In the genomic region with DNA sequence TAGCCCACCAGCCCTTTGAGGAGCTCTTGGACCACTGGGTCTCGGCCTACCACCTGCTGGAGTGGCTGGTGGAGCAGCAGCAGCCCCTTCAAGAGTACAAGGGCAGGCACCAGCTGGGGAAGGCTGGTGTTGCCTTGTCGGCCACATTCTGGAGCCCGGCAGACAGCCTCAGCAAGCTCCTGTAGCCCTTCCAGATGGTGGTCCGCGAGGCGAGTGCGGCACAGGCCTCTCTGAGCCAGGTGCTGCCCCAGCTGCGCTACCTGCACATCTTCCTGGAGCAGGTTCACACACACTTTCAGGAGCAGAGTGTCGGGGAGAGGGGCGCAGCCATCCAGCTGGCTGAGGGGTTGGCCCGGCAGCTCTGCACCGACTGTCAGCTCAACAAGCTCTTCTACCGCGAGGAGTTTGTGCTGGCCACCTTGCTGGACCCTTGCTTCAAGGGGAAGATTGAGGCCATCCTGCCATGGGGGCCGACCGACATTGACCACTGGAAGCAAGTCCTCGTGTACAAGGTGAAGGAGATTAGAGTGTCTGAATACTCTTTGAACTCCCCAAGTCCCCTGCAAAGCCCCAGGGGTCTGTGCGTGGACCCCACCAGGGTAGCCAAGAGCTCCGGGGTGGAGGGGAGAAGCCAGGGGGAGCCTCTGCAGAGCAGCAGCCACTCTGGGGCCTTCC, we compare ENCODE assay signal across 16 cellular contexts. TPM values are rescaled to one million over a fixed set of nuclear protein-coding genes. Genes with fewer than 3 reads are reported as not detected.
"Had no signal": no experiment of that assay in that cellular context is flagged by ENCODE, and none has a peak within 500 bp of the region (broad histone marks: within the 10 kb centered on the region; RNA-seq: fewer than 3 reads in every experiment).

No MANE protein-coding gene starts in this region.

- ATAC-seq: activated T-helper 17 cell treated with anti-CD3 and anti-CD28 coated beads, Interleukin-2, amount 50 U/mL, for 72 hours; natural killer cell; stimulated activated naive CD8-positive, alpha-beta T cell treated with anti-CD3 and anti-CD28 coated beads, Interleukin-15, Interleukin-2, amounts not matched to agents 100 U/mL and 50 U/mL, for 24 hours had no signal

- H3K4me3 ChIP-seq: coronary artery, esophagus muscularis mucosa, left ventricle myocardium inferior, mucosa of descending colon had no signal

- H3K9me3 ChIP-seq: esophagus muscularis mucosa, left ventricle myocardium inferior, mucosa of descending colon had no signal

- H3K27me3 ChIP-seq: brain microvascular endothelial cell, esophagus muscularis mucosa had no signal

- FAIRE-seq: keratinocyte, small intestine had no signal

- DNase-seq: activated CD4-positive, alpha-beta T cell treated with anti-CD3 and anti-CD28 coated beads for 1 hour; activated CD4-positive, alpha-beta T cell treated with anti-CD3 and anti-CD28 coated beads, Interleukin-2, amount 50 U/mL, for 48 hours; activated naive CD4-positive, alpha-beta T cell treated with Interleukin-2 at 50 U/mL for 16 hours; brain microvascular endothelial cell; effector CD4-positive, alpha-beta T cell; left ventricle myocardium inferior; mucosa of descending colon; natural killer cell; retina; small intestine; stimulated activated naive CD8-positive, alpha-beta T cell treated with anti-CD3 and anti-CD28 coated beads, Interleukin-15, Interleukin-2, amounts not matched to agents 100 U/mL and 50 U/mL, for 24 hours had no signal

- H3K36me3 ChIP-seq: brain microvascular endothelial cell had no signal

- H3K4me1 ChIP-seq: left ventricle myocardium inferior had no signal

- H3K27ac ChIP-seq: brain microvascular endothelial cell, coronary artery, esophagus muscularis mucosa, left ventricle myocardium inferior had no signal

RNA-seq across cellular contexts. Expression of gene RARRES2, which starts 11.1 kb away (rescaled TPM):
- total RNA-seq: activated T-helper 17 cell treated with anti-CD3 and anti-CD28 coated beads, Interleukin-2, amount 50 U/mL, for 72 hours; natural killer cell; T-helper 1 cell treated with Interleukin-12 subunit alpha and Interleukin-12 subunit beta and Interleukin-4 antibody, amounts not matched to agents 30 ng/mL and 1 ng/mL, for 36 hours had no signal
- polyA plus RNA-seq: keratinocyte had no signal
